8 cellular contexts compared by ENCODE assay signal in genomic region chr9:137726336-137726735, GRCh38.
DNase-seq lines count a peak whose midpoint lies in the region; ATAC-seq and TF ChIP-seq lines count a peak whose summit lies in the region.
"Not testable (repeated sequence)": the region's sequence is repeated elsewhere in the genome, so short reads cannot be mapped to it uniquely, and the experiment has no call there.

No MANE protein-coding gene starts in this region.

- H3K27ac Mint-ChIP-seq in activated naive CD4-positive, alpha-beta T cell treated with anti-CD3 and anti-CD28 coated beads, Interleukin-2, amount 50 U/mL, for 24 hours, result peak overlapping the region; percentile 72
- H3K27ac Mint-ChIP-seq in natural killer cell, result peak overlapping the region; percentile 14 to 47

- TF ChIP-seq CTCF in natural killer cell (IDR thresholded peaks at IDR 0.05), result not testable (repeated sequence)

- H3K36me3 Mint-ChIP-seq in activated naive CD4-positive, alpha-beta T cell treated with anti-CD3 and anti-CD28 coated beads, Interleukin-2, amount 50 U/mL, for 24 hours, result peaks cover 50% of the 10 kb centered on the region
- H3K36me3 Mint-ChIP-seq in natural killer cell, result peaks cover 32% of the 10 kb centered on the region

- peaks cover 58% of the 10 kb centered on the region for H3K4me1 Mint-ChIP-seq in activated naive CD4-positive, alpha-beta T cell treated with anti-CD3 and anti-CD28 coated beads, Interleukin-2, amount 50 U/mL, for 24 hours
- peaks cover 68 to 75% of the 10 kb centered on the region in 2 donors for H3K4me1 Mint-ChIP-seq in natural killer cell

- not testable (repeated sequence) for H3K4me3 Mint-ChIP-seq in activated naive CD4-positive, alpha-beta T cell treated with anti-CD3 and anti-CD28 coated beads, Interleukin-2, amount 50 U/mL, for 24 hours; natural killer cell

- ATAC-seq in GM18498 (IDR thresholded peaks at IDR 0.05; ENCODE audit: unreplicated experiment), result peak; percentile 83
- ATAC-seq in GM19324 (IDR thresholded peaks at IDR 0.05; ENCODE audit: low FRiP score, unreplicated experiment), result peak; percentile 56
- peak; percentile 54 for ATAC-seq in GM21390 (IDR thresholded peaks at IDR 0.05; ENCODE audit: unreplicated experiment)
- ATAC-seq in HG02623 (IDR thresholded peaks at IDR 0.05; ENCODE audit: unreplicated experiment), result peak; percentile 53
- peak; percentile 48 for ATAC-seq in HG03045 (IDR thresholded peaks at IDR 0.05; ENCODE audit: unreplicated experiment)
- ATAC-seq in HG03439 (IDR thresholded peaks at IDR 0.05; ENCODE audit: unreplicated experiment), result peak; percentile 73
- not testable (repeated sequence) for ATAC-seq in natural killer cell

- H3K27me3 Mint-ChIP-seq in activated naive CD4-positive, alpha-beta T cell treated with anti-CD3 and anti-CD28 coated beads, Interleukin-2, amount 50 U/mL, for 24 hours; natural killer cell (ENCODE audit: low read depth in 2 of 2): not testable (repeated sequence)

- intact Hi-C loops in natural killer cell (cut with micrococcal nuclease), result not testable (repeated sequence)

- peaks cover 11% of the 10 kb centered on the region for H3K9me3 Mint-ChIP-seq in activated naive CD4-positive, alpha-beta T cell treated with anti-CD3 and anti-CD28 coated beads, Interleukin-2, amount 50 U/mL, for 24 hours
- H3K9me3 Mint-ChIP-seq in natural killer cell, result peaks cover 6 to 10% of the 10 kb centered on the region in 2 donors

- DNase-seq in natural killer cell, result not testable (repeated sequence)
